19 cellular contexts compared by ENCODE assay signal in the genomic region with DNA sequence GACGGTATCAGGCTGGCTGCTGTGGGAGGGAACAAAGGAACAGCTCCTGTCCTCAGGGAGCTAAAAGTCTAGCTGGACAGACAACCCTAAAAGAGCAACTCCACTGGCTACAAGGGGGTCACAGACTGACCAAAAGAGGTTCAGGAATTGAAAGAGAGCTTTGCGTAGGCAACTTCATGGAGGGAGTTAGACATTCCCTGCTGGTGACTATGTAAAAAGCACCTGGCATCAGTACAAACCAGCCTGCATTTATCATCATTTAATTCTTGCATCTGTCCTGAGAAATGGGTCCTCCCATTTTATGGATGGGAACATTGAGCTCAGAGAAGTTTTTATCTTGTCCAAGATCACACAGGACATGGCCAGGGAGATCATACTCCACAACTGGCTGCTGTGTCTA. TPM values are rescaled to one million over a fixed set of nuclear protein-coding genes. Genes with fewer than 3 reads are reported as not detected.
DNase-seq lines count a peak whose midpoint lies in the region; ATAC-seq and TF ChIP-seq lines count a peak whose summit lies in the region.
"Had no signal": no experiment of that assay in that cellular context is flagged by ENCODE, and none has a peak within 500 bp of the region (broad histone marks: within the 10 kb centered on the region; RNA-seq: fewer than 3 reads in every experiment).

No MANE protein-coding gene starts in this region.

- peaks cover 47 to 58% of the 10 kb centered on the region in 2 donors for H3K27me3 Mint-ChIP-seq in natural killer cell (ENCODE audit: low read depth in 2 of 2)

- H3K27ac Mint-ChIP-seq in natural killer cell: no peak overlapping the region
- H3K27ac Mint-ChIP-seq: activated naive CD8-positive, alpha-beta T cell; IgD-negative memory B cell; natural killer cell treated with Interleukin-12 subunit alpha and Interleukin-12 subunit beta and Interleukin-15 and Interleukin-18, amount 100 ng/mL, for 72 hours had no signal

- H3K4me3 Mint-ChIP-seq in natural killer cell: no peak overlapping the region
- H3K4me3 Mint-ChIP-seq: central memory CD8-positive, alpha-beta T cell; natural killer cell treated with Interleukin-12 subunit alpha and Interleukin-12 subunit beta and Interleukin-15 and Interleukin-18, amount 100 ng/mL, for 72 hours had no signal

- H3K27me3 ChIP-seq in cardiac muscle cell (peaks cover 29% of the 10 kb centered on the region), WERI-Rb-1 (ENCODE audit: insufficient read depth, low read depth, severe bottlenecking) (no peaks in the 10 kb centered on the region)
- H3K27me3 ChIP-seq: Peyer's patch had no signal

- H3K36me3 Mint-ChIP-seq in natural killer cell: no peaks in the 10 kb centered on the region
- H3K36me3 Mint-ChIP-seq: activated naive CD8-positive, alpha-beta T cell; natural killer cell treated with Interleukin-12 subunit alpha and Interleukin-12 subunit beta and Interleukin-15 and Interleukin-18, amount 100 ng/mL, for 72 hours had no signal

- H3K27ac ChIP-seq in cardiac muscle cell (no peak overlapping the region), WERI-Rb-1 (no peak overlapping the region)
- H3K27ac ChIP-seq: Peyer's patch had no signal

- no peaks in the 10 kb centered on the region for H3K9me3 ChIP-seq in cardiac muscle cell (ENCODE audit: low read depth)
- H3K9me3 ChIP-seq in WERI-Rb-1 (ENCODE audit: severe bottlenecking): no peaks in the 10 kb centered on the region

- H3K36me3 ChIP-seq in cardiac muscle cell (no peaks in the 10 kb centered on the region), WERI-Rb-1 (no peaks in the 10 kb centered on the region)
- H3K36me3 ChIP-seq: Peyer's patch had no signal

- peaks cover 0 to 2% of the 10 kb centered on the region in 2 donors for H3K9me3 Mint-ChIP-seq in natural killer cell

- DNase-seq in cardiac muscle cell (ENCODE audit: low read depth in 1 of 2, low spot score in 1 of 2) (peak in 1 of 2 donors; percentile 27), left cardiac atrium (no peak), WERI-Rb-1 (no peak), fibroblast of the conjunctiva (ENCODE audit: low read depth) (peak; percentile 8), superior temporal gyrus (ENCODE audit: extremely low spot score) (peak; percentile 31), natural killer cell (no peak)
- DNase-seq: activated CD4-positive, alpha-beta T cell treated with anti-CD3 and anti-CD28 coated beads, Interleukin-2, amount 50 U/mL, for 1 hour; activated T-cell treated with anti-CD3 and anti-CD28 coated beads, Interleukin-2, amount 50 U/mL, for 1 hour; NCI-H1048; NCI-H526 treated with DMSO at 0.1 percent for 48 hours; Peyer's patch; retina had no signal

- TF ChIP-seq CTCF in cardiac muscle cell (IDR thresholded peaks at IDR 0.05; ENCODE audit: low read depth, low read length) (peak; percentile 7), WERI-Rb-1 (IDR thresholded peaks at IDR 0.05; ENCODE audit: low read depth, low read length) (0 out of 2 replicates have a peak, but pooled peaks have one; percentile 18), natural killer cell (IDR thresholded peaks at IDR 0.05) (no peak)

- H3K4me1 ChIP-seq in cardiac muscle cell (ENCODE audit: low read depth): no peaks in the 10 kb centered on the region

- no peak overlapping the region for H3K4me3 ChIP-seq in cardiac muscle cell
- H3K4me3 ChIP-seq in WERI-Rb-1 (ENCODE audit: low read depth, low read length): no peak overlapping the region
- H3K4me3 ChIP-seq: Peyer's patch had no signal

- ATAC-seq in left cardiac atrium: no peak
- ATAC-seq in natural killer cell: no peak
- no peak for ATAC-seq in HG03354 (IDR thresholded peaks at IDR 0.05; ENCODE audit: poor library complexity, severe bottlenecking, unreplicated experiment)
- no peak for ATAC-seq in HG02970 (IDR thresholded peaks at IDR 0.05; ENCODE audit: low FRiP score, unreplicated experiment)
- ATAC-seq: natural killer cell treated with Interleukin-12 subunit alpha and Interleukin-12 subunit beta and Interleukin-15 and Interleukin-18, amount 100 ng/mL, for 72 hours had no signal

- H3K4me1 Mint-ChIP-seq in natural killer cell: peaks cover 0 to 5% of the 10 kb centered on the region in 2 donors
- H3K4me1 Mint-ChIP-seq: central memory CD8-positive, alpha-beta T cell had no signal

- intact Hi-C loops in left cardiac atrium (cut with DNase I) (no loop called here), natural killer cell (cut with micrococcal nuclease) (no loop called here)

RNA-seq across cellular contexts. Expression of a gene that starts 1.4 kb away (rescaled TPM):
- 4.8 and 7.2 TPM in 2 replicates for total RNA-seq in cardiac muscle cell
- polyA plus RNA-seq in cardiac muscle cell: 8.7 and 12.6 TPM in 2 replicates
- total RNA-seq in left cardiac atrium: 1 to 10 TPM; 5.3 to 7.4 TPM
- not detected for total RNA-seq in natural killer cell
- total RNA-seq: natural killer cell treated with Interleukin-12 subunit alpha and Interleukin-12 subunit beta and Interleukin-15 and Interleukin-18, amount 100 ng/mL, for 72 hours had no signal
- polyA plus RNA-seq: AG04450, IgD-negative memory B cell had no signal

Comparison
In these comparisons a context has a peak if more than half of its experiments do, and no peak if none do; other contexts are left out.
1. DNase-seq: peak in fibroblast of the conjunctiva (single experiment) and superior temporal gyrus (single experiment); none in left cardiac atrium (single experiment), WERI-Rb-1 (single experiment) and natural killer cell (single experiment).